ENCODE assay signal across 13 cellular contexts in the genomic region with DNA sequence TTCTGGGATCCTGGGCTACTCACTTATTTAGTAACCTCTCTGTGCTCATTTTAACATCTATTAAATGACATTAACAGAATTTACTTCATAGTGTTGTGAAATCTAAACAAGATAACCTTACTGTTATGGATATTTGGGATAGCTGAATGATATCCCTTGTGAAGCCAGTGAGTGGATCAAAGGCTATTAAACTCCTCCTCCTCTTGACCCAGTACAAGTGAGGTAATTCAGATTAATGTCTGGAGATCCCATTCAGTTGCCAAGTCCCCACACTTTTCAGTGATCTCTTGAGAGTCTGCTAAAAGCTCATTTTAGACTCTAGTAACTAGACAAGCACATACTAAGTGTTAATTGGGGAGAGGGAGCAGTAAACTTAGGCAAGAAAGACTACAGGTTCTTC. TPM values are rescaled to one million over a fixed set of nuclear protein-coding genes. Genes with fewer than 3 reads are reported as not detected.
A peak's percentile ranks its signal among the peaks of the same experiment; 100 is the strongest.
DNase-seq lines count a peak whose midpoint lies in the region; ATAC-seq and TF ChIP-seq lines count a peak whose summit lies in the region.
"Had no signal": no experiment of that assay in that cellular context is flagged by ENCODE, and none has a peak within 500 bp of the region (broad histone marks: within the 10 kb centered on the region; RNA-seq: fewer than 3 reads in every experiment).

No MANE protein-coding gene starts in this region.

- H3K36me3 ChIP-seq in BLaER1 = no peaks in the 10 kb centered on the region
- no peaks in the 10 kb centered on the region for H3K36me3 ChIP-seq in A673 (ENCODE audit: insufficient read depth, low read length, poor library complexity, severe bottlenecking)
- H3K36me3 ChIP-seq: colonic mucosa had no signal

- H3K4me3 Mint-ChIP-seq in activated naive CD8-positive, alpha-beta T cell = no peak overlapping the region
- no peak overlapping the region for H3K4me3 Mint-ChIP-seq in memory B cell

- POLR2A ChIA-PET in A673 (lab: Charles Lee; ENCODE audit: low non-redundant PET) = no interaction called here

- H3K27me3 ChIP-seq in BLaER1 = no peaks in the 10 kb centered on the region
- no peaks in the 10 kb centered on the region for H3K27me3 ChIP-seq in A673 (replicated peaks; ENCODE audit: insufficient read depth, low read depth, low read length, poor library complexity)
- H3K27me3 ChIP-seq: colonic mucosa had no signal

- H3K4me1 ChIP-seq in BLaER1 = peaks cover 70% of the 10 kb centered on the region
- peaks cover 23% of the 10 kb centered on the region for H3K4me1 ChIP-seq in A673 (ENCODE audit: insufficient read depth, low read length, poor library complexity, severe bottlenecking)
- H3K4me1 ChIP-seq: colonic mucosa had no signal

- BruUV-seq in A673 (replicated peaks; lab: Mats Ljungman, UMichigan) = no TSS peak

- H3K9ac ChIP-seq in BLaER1 = no peak overlapping the region

- H3K9me3 ChIP-seq in BLaER1 (no peaks in the 10 kb centered on the region), A673 (ENCODE audit: low read depth, low read length, poor library complexity, severe bottlenecking) (no peaks in the 10 kb centered on the region)
- H3K9me3 ChIP-seq: colonic mucosa had no signal

- H3K4me1 Mint-ChIP-seq in activated naive CD8-positive, alpha-beta T cell (ENCODE audit: low read depth) = peaks cover 87% of the 10 kb centered on the region
- peaks cover 28% of the 10 kb centered on the region for H3K4me1 Mint-ChIP-seq in memory B cell

- no peak for TF ChIP-seq CTCF in A673 (conservative IDR thresholded peaks at IDR 0.05; ENCODE audit: low read depth, low read length)

- DNase-seq in HCEC 1CT = peak; percentile 42
- no peak for DNase-seq in memory B cell (ENCODE audit: low spot score in 2 of 2)
- DNase-seq in hypothalamus (lab: John Stamatoyannopoulos, UW) = no peak
- DNase-seq in A673 (ENCODE audit: low spot score) = no peak
- DNase-seq in NOMO-1 (lab: John Stamatoyannopoulos, UW; ENCODE audit: unreplicated experiment in 2 of 2) = no peak
- DNase-seq in amygdala (lab: John Stamatoyannopoulos, UW) = no peak
- DNase-seq: activated naive CD4-positive, alpha-beta T cell treated with Interleukin-2 at 50 U/mL for 16 hours; colonic mucosa; kidney glomerular epithelial cell; NCI-H446 treated with DMSO at 0.1 percent for 48 hours; SHP77 had no signal

- H3K27ac ChIP-seq in BLaER1 (no peak overlapping the region), A673 (ENCODE audit: low read depth, low read length, poor library complexity, severe bottlenecking) (no peak overlapping the region)
- H3K27ac ChIP-seq: colonic mucosa had no signal

- H3K27me3 Mint-ChIP-seq in activated naive CD8-positive, alpha-beta T cell = no peaks in the 10 kb centered on the region
- no peaks in the 10 kb centered on the region for H3K27me3 Mint-ChIP-seq in memory B cell

- H4K20me1 ChIP-seq in BLaER1 = no peaks in the 10 kb centered on the region

- H3K36me3 Mint-ChIP-seq in activated naive CD8-positive, alpha-beta T cell = peaks cover 12% of the 10 kb centered on the region
- H3K36me3 Mint-ChIP-seq in memory B cell = peaks cover 3% of the 10 kb centered on the region

- H3K4me2 ChIP-seq in BLaER1 = peak overlapping the region; percentile 12; the same call in 1 of the 2 replicates

- H3K9me3 Mint-ChIP-seq in activated naive CD8-positive, alpha-beta T cell (ENCODE audit: low read depth) = peaks cover 3% of the 10 kb centered on the region
- no peaks in the 10 kb centered on the region for H3K9me3 Mint-ChIP-seq in memory B cell

- H3K4me3 ChIP-seq in BLaER1 = no peak overlapping the region
- no peak overlapping the region for H3K4me3 ChIP-seq in A673 (ENCODE audit: low read depth, low read length, poor library complexity, severe bottlenecking)
- H3K4me3 ChIP-seq: colonic mucosa had no signal

- CTCF ChIA-PET in A673 (lab: Charles Lee) = no interaction called here

- no peak for ATAC-seq in memory B cell (ENCODE audit: low read depth)

- intact Hi-C loops in A673 (cut with micrococcal nuclease; ENCODE audit: unreplicated experiment) = no loop called here

- H3K27ac Mint-ChIP-seq in activated naive CD8-positive, alpha-beta T cell = peak overlapping the region; percentile 54
- peak overlapping the region; percentile 28 for H3K27ac Mint-ChIP-seq in memory B cell

RNA-seq across cellular contexts. Expression of a gene that starts 2.5 kb away (rescaled TPM):
- total RNA-seq in A673 (2021) = 29.9 and 36.9 TPM in 2 replicates
